In genomic region chr6:74867286-74867685, GRCh38 we compare ENCODE assay signal across 22 cellular contexts.
"Had no signal": no experiment of that assay in that cellular context is flagged by ENCODE, and none has a peak within 500 bp of the region (broad histone marks: within the 10 kb centered on the region; RNA-seq: fewer than 3 reads in every experiment).

No MANE protein-coding gene starts in this region.

- H3K9me3 Mint-ChIP-seq: stimulated activated naive CD8-positive, alpha-beta T cell treated with anti-CD3 and anti-CD28 coated beads, Interleukin-15, Interleukin-2, amounts not matched to agents 100 ng/mL and 50 ng/mL, for 24 hours had no signal

- H3K27ac ChIP-seq: epithelial cell of prostate, esophagus muscularis mucosa, gastroesophageal sphincter, left lung, lower lobe of right lung, sigmoid colon, tibial nerve, upper lobe of right lung, vagina had no signal

- H3K36me3 Mint-ChIP-seq: immature natural killer cell, memory B cell, mesothelial cell of epicardium had no signal

- H3K4me3 Mint-ChIP-seq: dendritic cell treated with granulocyte-macrophage colony-stimulating factor and Interleukin-4, amounts not matched to agents 40 ng/mL and 50 ng/mL, for 4 days; effector memory CD8-positive, alpha-beta T cell; immature natural killer cell; memory B cell; mesothelial cell of epicardium; natural killer cell treated with Interleukin-12 subunit alpha and Interleukin-12 subunit beta and Interleukin-15 and Interleukin-18, amount 100 ng/mL, for 72 hours; stimulated activated naive CD8-positive, alpha-beta T cell treated with anti-CD3 and anti-CD28 coated beads, Interleukin-15, Interleukin-2, amounts not matched to agents 100 ng/mL and 50 ng/mL, for 24 hours had no signal

- H3K27me3 ChIP-seq: esophagus muscularis mucosa, gastroesophageal sphincter, left lung, sigmoid colon, tibial nerve, upper lobe of right lung, vagina had no signal

- H3K27ac Mint-ChIP-seq: dendritic cell treated with granulocyte-macrophage colony-stimulating factor and Interleukin-4, amounts not matched to agents 40 ng/mL and 50 ng/mL, for 4 days; effector memory CD8-positive, alpha-beta T cell; immature natural killer cell; memory B cell; mesothelial cell of epicardium; natural killer cell treated with Interleukin-12 subunit alpha and Interleukin-12 subunit beta and Interleukin-15 and Interleukin-18, amount 100 ng/mL, for 72 hours; stimulated activated naive CD8-positive, alpha-beta T cell treated with anti-CD3 and anti-CD28 coated beads, Interleukin-15, Interleukin-2, amounts not matched to agents 100 ng/mL and 50 ng/mL, for 24 hours had no signal

- H3K4me1 Mint-ChIP-seq: immature natural killer cell, memory B cell had no signal

- DNase-seq: effector memory CD8-positive, alpha-beta T cell; foreskin fibroblast; immature natural killer cell; left lung; lower lobe of right lung; occipital lobe; posterior cingulate gyrus; sigmoid colon; small intestine; stimulated activated CD4-positive, alpha-beta T cell treated with anti-CD3 and anti-CD28 coated beads, Interleukin-12 subunit alpha, Interleukin-12 subunit beta, amount 100 ng/mL, for 4 hours; stimulated activated CD4-positive, alpha-beta T cell treated with anti-CD3 and anti-CD28 coated beads, Interleukin-2, amount 100 ng/mL, for 48 hours; upper lobe of right lung had no signal

- H3K4me3 ChIP-seq: esophagus muscularis mucosa, gastroesophageal sphincter, left lung, lower lobe of right lung, sigmoid colon, tibial nerve, upper lobe of right lung, vagina had no signal

- ATAC-seq: effector memory CD8-positive, alpha-beta T cell; gastroesophageal sphincter; left lung; lower lobe of right lung; natural killer cell treated with Interleukin-12 subunit alpha and Interleukin-12 subunit beta and Interleukin-15 and Interleukin-18, amount 100 ng/mL, for 72 hours; upper lobe of right lung had no signal

- H3K36me3 ChIP-seq: esophagus muscularis mucosa, gastroesophageal sphincter, left lung, lower lobe of right lung, sigmoid colon, tibial nerve, upper lobe of right lung, vagina had no signal

- H3K9me3 ChIP-seq: lower lobe of right lung, upper lobe of right lung, vagina had no signal

- H3K27me3 Mint-ChIP-seq: dendritic cell treated with granulocyte-macrophage colony-stimulating factor and Interleukin-4, amounts not matched to agents 40 ng/mL and 50 ng/mL, for 4 days; effector memory CD8-positive, alpha-beta T cell; memory B cell; natural killer cell treated with Interleukin-12 subunit alpha and Interleukin-12 subunit beta and Interleukin-15 and Interleukin-18, amount 100 ng/mL, for 72 hours; stimulated activated naive CD8-positive, alpha-beta T cell treated with anti-CD3 and anti-CD28 coated beads, Interleukin-15, Interleukin-2, amounts not matched to agents 100 ng/mL and 50 ng/mL, for 24 hours had no signal

- H3K4me1 ChIP-seq: left lung, lower lobe of right lung, tibial nerve, upper lobe of right lung, vagina had no signal
